24 cellular contexts compared by ENCODE assay signal in genomic region chr22:19228174-19228573, GRCh38.
"Had no signal": no experiment of that assay in that cellular context is flagged by ENCODE, and none has a peak within 500 bp of the region (broad histone marks: within the 10 kb centered on the region; RNA-seq: fewer than 3 reads in every experiment).

No MANE protein-coding gene starts in this region.

- ATAC-seq: foreskin keratinocyte; gastroesophageal sphincter; naive thymus-derived CD4-positive, alpha-beta T cell; stimulated activated memory B cell treated with anti-CD40 and anti-IgM and Interleukin-4, amounts not matched to agents 10 μg/mL and 1 μg/mL and 100 μg/mL, for 72 hours; stimulated activated naive CD8-positive, alpha-beta T cell treated with anti-CD3 and anti-CD28 coated beads, Interleukin-15, Interleukin-2, amounts not matched to agents 100 U/mL and 50 U/mL, for 24 hours; upper lobe of right lung had no signal

- H3K27me3 ChIP-seq: esophagus muscularis mucosa, foreskin keratinocyte, gastroesophageal sphincter, neural progenitor cell, right atrium auricular region, sigmoid colon, transverse colon, upper lobe of right lung, uterus had no signal

- H3K9me3 ChIP-seq: esophagus muscularis mucosa, gastroesophageal sphincter, prostate gland, right atrium auricular region, sigmoid colon, thoracic aorta, transverse colon, upper lobe of right lung, uterus had no signal

- H3K4me3 ChIP-seq: coronary artery, esophagus muscularis mucosa, gastroesophageal sphincter, lung, neural progenitor cell, prostate gland, right atrium auricular region, sigmoid colon, thoracic aorta, transverse colon, upper lobe of right lung, uterus had no signal

- H3K27ac ChIP-seq: coronary artery, esophagus muscularis mucosa, foreskin keratinocyte, gastroesophageal sphincter, neural progenitor cell, parathyroid adenoma, prostate gland, right atrium auricular region, sigmoid colon, thoracic aorta, transverse colon, upper lobe of right lung, uterus had no signal

- DNase-seq: dermis blood vessel endothelial cell; effector memory CD4-positive, alpha-beta T cell; glutamatergic neuron; immature natural killer cell; mesenchymal stem cell; naive thymus-derived CD4-positive, alpha-beta T cell; sigmoid colon; stimulated activated CD4-positive, alpha-beta T cell treated with anti-CD3 and anti-CD28 coated beads, Interleukin-2, amount 100 ng/mL, for 24 hours; stimulated activated CD4-positive, alpha-beta T cell treated with anti-CD3 and anti-CD28 coated beads, Interleukin-4, amount 100 ng/mL, for 24 hours; stimulated activated naive CD8-positive, alpha-beta T cell treated with anti-CD3 and anti-CD28 coated beads, Interleukin-15, Interleukin-2, amounts not matched to agents 100 U/mL and 50 U/mL, for 24 hours; transverse colon; upper lobe of right lung; uterus had no signal

- H3K4me1 ChIP-seq: foreskin keratinocyte, gastroesophageal sphincter, neural progenitor cell, parathyroid adenoma, prostate gland, sigmoid colon, transverse colon, upper lobe of right lung, uterus had no signal

- H3K36me3 ChIP-seq: neural progenitor cell, prostate gland, transverse colon, uterus had no signal
